9 cellular contexts compared by ENCODE assay signal in genomic region chr16:66662445-66663194, GRCh38. TPM values are rescaled to one million over a fixed set of nuclear protein-coding genes. Genes with fewer than 3 reads are reported as not detected.
DNase-seq lines count a peak whose midpoint lies in the region; ATAC-seq, FAIRE-seq and TF ChIP-seq lines count a peak whose summit lies in the region.
"Had no signal": no experiment of that assay in that cellular context is flagged by ENCODE, and none has a peak within 500 bp of the region (broad histone marks: within the 10 kb centered on the region; RNA-seq: fewer than 3 reads in every experiment).

No MANE protein-coding gene starts in this region.

- TF ChIP-seq RAD21 in K562 (CRISPR knock-in tag; conservative IDR thresholded peaks at IDR 0.05 in 1 of 2, IDR thresholded peaks at IDR 0.05 in 1 of 2) = peak; percentile 35 to 60

- TF ChIP-seq EP300 in K562 (IDR thresholded peaks at IDR 0.05; ENCODE audit: low read length) = no peak

- H3K9me3 Mint-ChIP-seq in effector memory CD8-positive, alpha-beta T cell = no peaks in the 10 kb centered on the region

- no peaks in the 10 kb centered on the region for H3K36me3 Mint-ChIP-seq in effector memory CD8-positive, alpha-beta T cell (ENCODE audit: insufficient read depth)

- in situ Hi-C loops in K562 (cut with MboI) = no loop called here

- no peaks in the 10 kb centered on the region for H3K27me3 ChIP-seq in K562 (ENCODE audit: control insufficient read depth in 2 of 2, insufficient read depth in 2 of 2, low read length in 2 of 2)
- H3K27me3 ChIP-seq in uterus = no peaks in the 10 kb centered on the region

- H3K4me2 ChIP-seq in K562 (ENCODE audit: insufficient read depth, low read length) = no peak overlapping the region

- H3K4me1 Mint-ChIP-seq in effector memory CD8-positive, alpha-beta T cell (ENCODE audit: low read depth in 2 of 2) = no peaks in the 10 kb centered on the region

- no peaks in the 10 kb centered on the region for H3K36me3 ChIP-seq in K562 (ENCODE audit: control insufficient read depth, insufficient read depth, low read length)
- no peaks in the 10 kb centered on the region for H3K36me3 ChIP-seq in uterus

- H3K27me3 Mint-ChIP-seq in effector memory CD8-positive, alpha-beta T cell = peaks cover 5 to 9% of the 10 kb centered on the region in 2 donors

- no peak overlapping the region for H3K4me3 Mint-ChIP-seq in effector memory CD8-positive, alpha-beta T cell

- H3K27ac ChIP-seq in K562 (ENCODE audit: extremely low read depth, low read depth, low read length) = peak overlapping the region; percentile 61; the same call in 2 of the 3 replicates
- peak overlapping the region; percentile 79 to 80 for H3K27ac ChIP-seq in uterus

- no peaks in the 10 kb centered on the region for H3K9me1 ChIP-seq in K562 (ENCODE audit: control insufficient read depth, insufficient read depth, low read length)

- peak overlapping the region; percentile 37; the same call in 1 of the 2 replicates for H2AFZ ChIP-seq in K562 (ENCODE audit: low read depth, low read length)

- H3K9me3 ChIP-seq in K562 (replicated peaks; ENCODE audit: control insufficient read depth, insufficient read depth, low read depth, low read length) (no peaks in the 10 kb centered on the region), uterus (no peaks in the 10 kb centered on the region)

- WGBS in K562 (ENCODE audit: insufficient coverage, low coverage, missing lambda C conversion rate) = 25% methylated on average over 7 of the region's 7 CpGs

- H3K79me2 ChIP-seq in K562 (ENCODE audit: control insufficient read depth, insufficient read depth, low read length) = peaks cover 20% of the 10 kb centered on the region

- ATAC-seq in K562 = peak; percentile 83
- ATAC-seq in left colon = peak; percentile 79
- no peak for ATAC-seq in effector memory CD8-positive, alpha-beta T cell (replicated peaks)

- BruUV-seq in K562 (replicated peaks; lab: Mats Ljungman, UMichigan) = no TSS peak

- FAIRE-seq in HTR-8/SVneo (lab: Jason Lieb, UNC) (no peak), K562 (lab: Jason Lieb, UNC) (peak; percentile 86)
- FAIRE-seq: colon had no signal

- intact Hi-C loops in K562 (cut with micrococcal nuclease) = loop anchor here (5.0 kb wide), 1 partner anchor 80 kb away; no protein-coding TSS in a partner anchor
- intact Hi-C loops in left colon (cut with DNase I, micrococcal nuclease) = no loop called here
- intact Hi-C loops in uterus (cut with DNase I; ENCODE audit: low total_unique reads) = no loop called here

- POLR2A ChIA-PET in K562 (lab: Yijun Ruan, JAX) = interaction anchor here (0.6 to 1.8 kb wide), 9 partner anchors 11 to 837 kb away, joined by 3 to 8 read pairs (median 4); partner anchors contain the start of gene CMTM4

- H3K27ac Mint-ChIP-seq in effector memory CD8-positive, alpha-beta T cell = no peak overlapping the region

- H3K4me3 ChIP-seq in K562 = no peak overlapping the region
- H3K4me3 ChIP-seq in uterus = no peak overlapping the region

- H3K4me1 ChIP-seq in K562 (replicated peaks in 1 of 2; ENCODE audit: control insufficient read depth in 2 of 2, insufficient read depth in 2 of 2, low read length in 2 of 2) (peaks cover 19 to 30% of the 10 kb centered on the region in 2 experiments; a peak in 4 of 5 replicates), uterus (peaks cover 0 to 8% of the 10 kb centered on the region in 2 donors)

- CTCF ChIA-PET in K562 (lab: Yijun Ruan, JAX; ENCODE audit: low intra/inter-chr PET ratio) = interaction anchor here (0.5 to 0.7 kb wide), 5 partner anchors 30 to 205 kb away, joined by 3 to 4 read pairs (median 4); no protein-coding TSS in a partner anchor

- DNase-seq in AG09319 (ENCODE audit: extremely low read depth, low read depth) = no peak
- DNase-seq in HTR-8/SVneo (ENCODE audit: insufficient read length, low spot score) = peak; percentile 48
- DNase-seq in K562 (ENCODE audit: extremely low read depth in 1 of 4, low spot score in 3 of 4) = peak; percentile 35 to 65 (median 49)
- no peak for DNase-seq in left colon
- no peak for DNase-seq in uterus
- DNase-seq in effector memory CD8-positive, alpha-beta T cell = no peak
- DNase-seq in DMS79 (lab: John Stamatoyannopoulos, UW) = no peak
- DNase-seq in mesenteric fat pad (ENCODE audit: low spot score) = no peak

- TF ChIP-seq POLR2A in K562 (conservative IDR thresholded peaks at IDR 0.05) (no peak), uterus (IDR thresholded peaks at IDR 0.05) (no peak)

- H4K20me1 ChIP-seq in K562 (replicated peaks; ENCODE audit: control insufficient read depth, insufficient read depth, low read length) = no peaks in the 10 kb centered on the region

- TF ChIP-seq CTCF in AG09319 (IDR thresholded peaks at IDR 0.05; ENCODE audit: low read depth, low read length) = peak; percentile 66
- peak; percentile 63 to 71 (median 64) for TF ChIP-seq CTCF in K562 (IDR thresholded peaks at IDR 0.05 in 2 of 3, conservative IDR thresholded peaks at IDR 0.05 in 1 of 3; ENCODE audit: insufficient read depth in 2 of 3, low read depth in 1 of 3, low read length in 3 of 3)
- peak in 3 of 4 experiments; percentile 20 to 44 (median 22) for TF ChIP-seq CTCF in uterus (IDR thresholded peaks at IDR 0.05)

- H3K9ac ChIP-seq in K562 (ENCODE audit: insufficient read depth in 1 of 2, low read depth in 2 of 2, low read length in 2 of 2) = peak overlapping the region; percentile 4 to 70; a peak in 2 of 4 replicates

RNA-seq across cellular contexts. Expression of gene CMTM4, which starts 33.9 kb away (rescaled TPM):
- 32.4 and 38.7 TPM in 2 replicates for total RNA-seq in K562 (2011; cell fraction: chromatin; rRNA removed; ENCODE audit: low replicate concordance)
- 32.0 and 33.0 TPM in 2 replicates for total RNA-seq in K562 (2011; cell fraction: nucleolus; rRNA removed)
- 38.0 and 47.5 TPM in 2 replicates for total RNA-seq in K562 (2011; cell fraction: nucleoplasm; rRNA removed)
- 11.6 and 13.3 TPM in 2 replicates for total RNA-seq in K562 (2014; rRNA removed)
- total RNA-seq in K562 (2014; rRNA removed; fragmentation: Illumina TruSeq; extraction: Trizol) = 14.9 and 15.2 TPM in 2 replicates
- total RNA-seq in K562 (2015; rRNA removed; fragmentation: Illumina TruSeq; extraction: Trizol) = 11.1 and 12.3 TPM in 2 replicates
- total RNA-seq in K562 (2021) = 19.5 and 19.9 TPM in 2 replicates
- polyA plus RNA-seq in K562 (2011; rRNA removed) = 21.3 and 24.0 TPM in 2 replicates
- 19.3 and 28.8 TPM in 2 replicates for polyA plus RNA-seq in K562 (2011; cell fraction: cytosol; rRNA removed)
- polyA plus RNA-seq in K562 (2011; cell fraction: nucleus; rRNA removed) = 57.4 and 63.9 TPM in 2 replicates
- 9.5 and 12.6 TPM in 2 replicates for polyA plus RNA-seq in K562 (2012)
- polyA plus RNA-seq in K562 (2014; fragmentation: Illumina TruSeq; extraction: Trizol) = 12.5 and 12.9 TPM in 2 replicates
- polyA plus RNA-seq in K562 (2014; fragmentation: Nextera tagmentation; extraction: Ambion mirVana) = 1 to 10 TPM; 2.0 to 2.3 TPM
- polyA plus RNA-seq in K562 (2014; rRNA removed) = 13.5 and 16.2 TPM in 2 replicates
- polyA minus RNA-seq in K562 (2011; rRNA and poly(A)+ RNA removed) = 22.2 and 25.2 TPM in 2 replicates
- polyA minus RNA-seq in K562 (2011; cell fraction: cytosol; rRNA and poly(A)+ RNA removed) = 17.4 and 18.7 TPM in 2 replicates
- 13.3 and 20.4 TPM in 2 replicates for polyA minus RNA-seq in K562 (2011; cell fraction: nucleus; rRNA and poly(A)+ RNA removed)
- total RNA-seq in left colon = 100 to 1,000 TPM; 168 to 172 TPM
- total RNA-seq in uterus = 10 to 100 TPM in 2 of 4 donors, 1 to 10 TPM in 2; 6.1 to 41.5 (median 15.1) TPM
- total RNA-seq in mesenteric fat pad = 17.9 TPM

RNA-seq across cellular contexts. Expression of gene CMTM3, which starts 58.1 kb away (rescaled TPM):
- 14.6 and 32.5 TPM in 2 replicates for total RNA-seq in K562 (2011; cell fraction: chromatin; rRNA removed; ENCODE audit: low replicate concordance)
- total RNA-seq in K562 (2011; cell fraction: nucleolus; rRNA removed) = 29.5 and 37.2 TPM in 2 replicates
- 28.2 and 47.6 TPM in 2 replicates for total RNA-seq in K562 (2011; cell fraction: nucleoplasm; rRNA removed)
- 12.9 and 18.3 TPM in 2 replicates for total RNA-seq in K562 (2014; rRNA removed)
- total RNA-seq in K562 (2014; rRNA removed; fragmentation: Illumina TruSeq; extraction: Trizol) = 13.1 and 13.4 TPM in 2 replicates
- 15.8 and 17.5 TPM in 2 replicates for total RNA-seq in K562 (2015; rRNA removed; fragmentation: Illumina TruSeq; extraction: Trizol)
- 33.4 and 34.5 TPM in 2 replicates for total RNA-seq in K562 (2021)
- polyA plus RNA-seq in K562 (2011; rRNA removed) = 24.5 and 24.7 TPM in 2 replicates
- 26.9 and 52.8 TPM in 2 replicates for polyA plus RNA-seq in K562 (2011; cell fraction: cytosol; rRNA removed)
- polyA plus RNA-seq in K562 (2011; cell fraction: nucleus; rRNA removed) = 16.3 and 19.8 TPM in 2 replicates
- polyA plus RNA-seq in K562 (2012) = 27.1 and 39.9 TPM in 2 replicates
- 29.1 and 29.8 TPM in 2 replicates for polyA plus RNA-seq in K562 (2014; fragmentation: Illumina TruSeq; extraction: Trizol)
- 1 to 10 TPM; 4.6 to 8.3 TPM for polyA plus RNA-seq in K562 (2014; fragmentation: Nextera tagmentation; extraction: Ambion mirVana)
- 28.2 and 29.9 TPM in 2 replicates for polyA plus RNA-seq in K562 (2014; rRNA removed)
- polyA minus RNA-seq in K562 (2011; rRNA and poly(A)+ RNA removed) = 8.2 and 14.0 TPM in 2 replicates
- 10.8 and 12.8 TPM in 2 replicates for polyA minus RNA-seq in K562 (2011; cell fraction: cytosol; rRNA and poly(A)+ RNA removed)
- polyA minus RNA-seq in K562 (2011; cell fraction: nucleus; rRNA and poly(A)+ RNA removed) = 6.7 and 7.3 TPM in 2 replicates
- total RNA-seq in left colon = 1 to 10 TPM; 3.4 to 6.7 TPM
- total RNA-seq in uterus = 10 to 100 TPM; 42.6 to 67.9 (median 56.2) TPM
- 48.1 TPM for total RNA-seq in mesenteric fat pad

Comparison
In these comparisons a context has a peak if more than half of its experiments do, and no peak if none do; other contexts are left out.
1. DNase-seq: peak in HTR-8/SVneo (single experiment) and K562 (4 of 4); none in AG09319 (single experiment), left colon (0 of 2), uterus (0 of 2), effector memory CD8-positive, alpha-beta T cell (0 of 3), DMS79 (single experiment) and mesenteric fat pad (single experiment).
2. Peak in every context shown above with its lines, with median percentiles within 50 percentile points of each other: CTCF ChIP-seq.